ENCODE assay signal across 22 cellular contexts in the genomic region with DNA sequence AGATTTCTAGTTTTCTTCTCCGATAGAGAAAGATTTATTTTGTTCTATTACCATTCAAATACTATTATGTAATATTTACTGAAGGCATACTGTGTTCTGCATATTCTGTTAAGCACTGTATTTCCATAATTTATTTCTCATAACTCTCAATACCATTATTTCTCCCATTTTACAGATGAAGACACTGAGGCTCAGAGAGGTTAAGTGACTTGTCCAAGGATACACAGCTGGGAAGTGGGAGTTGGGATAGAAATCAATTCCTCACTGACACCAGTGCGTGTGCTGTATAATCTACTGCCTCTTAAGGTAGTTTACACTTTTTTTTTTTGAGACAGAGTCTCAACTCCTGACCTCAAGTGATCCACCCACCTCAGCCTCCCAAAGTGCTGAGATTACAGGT. TPM values are rescaled to one million over a fixed set of nuclear protein-coding genes. Genes with fewer than 3 reads are reported as not detected.
DNase-seq lines count a peak whose midpoint lies in the region; ATAC-seq, FAIRE-seq and TF ChIP-seq lines count a peak whose summit lies in the region.
"Had no signal": no experiment of that assay in that cellular context is flagged by ENCODE, and none has a peak within 500 bp of the region (broad histone marks: within the 10 kb centered on the region; RNA-seq: fewer than 3 reads in every experiment).

No MANE protein-coding gene starts in this region.

- 67% methylated on average over 2 of the region's 2 CpGs for WGBS in HepG2 (ENCODE audit: low lambda C conversion rate)
- 88% methylated on average over 2 of the region's 2 CpGs for WGBS in right lobe of liver (ENCODE audit: insufficient coverage, low coverage, low lambda C conversion rate, missing lambda C conversion rate)

- TF ChIP-seq POLR2A in HepG2 (IDR thresholded peaks at IDR 0.05; ENCODE audit: insufficient read depth in 1 of 2, low read depth in 2 of 2, low read length in 2 of 2) (no peak), right lobe of liver (IDR thresholded peaks at IDR 0.05) (no peak)

- no peaks in the 10 kb centered on the region for H3K9me3 ChIP-seq in HepG2 (ENCODE audit: low read length)
- H3K9me3 ChIP-seq in right lobe of liver, result peaks cover 0 to 6% (median 0%) of the 10 kb centered on the region in 4 donors
- H3K9me3 ChIP-seq in OCI-LY7 (ENCODE audit: low read length), result peaks cover 19% of the 10 kb centered on the region

- H3K79me2 ChIP-seq in HepG2 (ENCODE audit: insufficient read depth, low read length) (no peaks in the 10 kb centered on the region), OCI-LY7 (ENCODE audit: insufficient read depth, low read depth, low read length) (peaks cover 68% of the 10 kb centered on the region)

- CTCF ChIA-PET in HepG2 (lab: Yijun Ruan, JAX; ENCODE audit: low intra/inter-chr PET ratio, low total read pairs), result no interaction called here
- CTCF ChIA-PET in OCI-LY7 (lab: Charles Lee; ENCODE audit: unreplicated experiment), result no interaction called here

- H3K9me2 ChIP-seq in OCI-LY7 (ENCODE audit: insufficient read depth, low read length), result no peaks in the 10 kb centered on the region

- intact Hi-C loops in HepG2 (cut with micrococcal nuclease; ENCODE audit: unreplicated experiment), result no loop called here
- intact Hi-C loops in right lobe of liver (cut with DNase I), result no loop called here
- intact Hi-C loops in OCI-LY7 (cut with micrococcal nuclease; ENCODE audit: unreplicated experiment), result no loop called here

- ATAC-seq in HepG2 (no peak), right lobe of liver (no peak)
- no peak for ATAC-seq in effector memory CD8-positive, alpha-beta T cell (replicated peaks)
- ATAC-seq: GM12878, GM23338 had no signal

- no peak overlapping the region for H3K9ac ChIP-seq in HepG2 (ENCODE audit: insufficient read depth, low read depth, low read length)
- H3K9ac ChIP-seq: BLaER1 had no signal

- no peak for TF ChIP-seq RAD21 in HepG2 (CRISPR knock-in tag; IDR thresholded peaks at IDR 0.05)

- H3K4me3 Mint-ChIP-seq in effector memory CD8-positive, alpha-beta T cell, result no peak overlapping the region
- H3K4me3 Mint-ChIP-seq: CD14-positive monocyte, GM23338, HFFc6 had no signal

- no peaks in the 10 kb centered on the region for H4K20me1 ChIP-seq in HepG2 (ENCODE audit: insufficient read depth, low read length)
- no peaks in the 10 kb centered on the region for H4K20me1 ChIP-seq in OCI-LY7 (ENCODE audit: insufficient read depth, low read length)

- peaks cover 5 to 7% of the 10 kb centered on the region in 2 donors for H3K9me3 Mint-ChIP-seq in effector memory CD8-positive, alpha-beta T cell

- H3K36me3 Mint-ChIP-seq in effector memory CD8-positive, alpha-beta T cell (ENCODE audit: insufficient read depth), result peaks cover 88% of the 10 kb centered on the region

- BruUV-seq in HepG2 (replicated peaks; lab: Mats Ljungman, UMichigan), result no TSS peak
- BruUV-seq in OCI-LY7 (replicated peaks; lab: Mats Ljungman, UMichigan), result TSS peak; percentile 41

- H3K4me1 Mint-ChIP-seq in effector memory CD8-positive, alpha-beta T cell (ENCODE audit: low read depth in 2 of 2), result peaks cover 19 to 20% of the 10 kb centered on the region in 2 donors
- H3K4me1 Mint-ChIP-seq: CD14-positive monocyte had no signal

- in situ Hi-C loops in HepG2 (cut with HindIII; ENCODE audit: extremely low pct_ligation_motif_present, low pct_unique_long_range_greater_than_20kb), result no loop called here

- H3K36me3 ChIP-seq in HepG2 (replicated peaks in 1 of 2; ENCODE audit: control insufficient read depth in 1 of 2, insufficient read depth in 2 of 2, low read length in 2 of 2) (no peaks in the 10 kb centered on the region), right lobe of liver (no peaks in the 10 kb centered on the region), OCI-LY7 (ENCODE audit: insufficient read depth, low read length) (peaks cover 87% of the 10 kb centered on the region)

- H3K27ac Mint-ChIP-seq in effector memory CD8-positive, alpha-beta T cell, result peak overlapping the region; percentile 66 to 72
- H3K27ac Mint-ChIP-seq: CD14-positive monocyte, GM23338, HFFc6 had no signal

- TF ChIP-seq EP300 in HepG2 (IDR thresholded peaks at IDR 0.05; ENCODE audit: low read depth in 2 of 2, low read length in 2 of 2) (no peak), HepG2 (CRISPR knock-in tag; IDR thresholded peaks at IDR 0.05; ENCODE audit: borderline replicate concordance) (no peak)

- H2AFZ ChIP-seq in HepG2 (ENCODE audit: low read length) (no peak overlapping the region), OCI-LY7 (ENCODE audit: low read length) (no peak overlapping the region)
- H2AFZ ChIP-seq: GM23338 had no signal

- H3K27ac ChIP-seq in HepG2 (ENCODE audit: extremely low read length, insufficient read depth, low read length), result no peak overlapping the region
- no peak overlapping the region for H3K27ac ChIP-seq in right lobe of liver
- no peak overlapping the region for H3K27ac ChIP-seq in OCI-LY7 (ENCODE audit: low read depth, low read length, poor library complexity, severe bottlenecking)
- H3K27ac ChIP-seq: BLaER1 had no signal

- DNase-seq in HepG2 (ENCODE audit: low spot score) (no peak), right lobe of liver (no peak), OCI-LY7 (ENCODE audit: low spot score) (no peak), NCI-H446 (lab: John Stamatoyannopoulos, UW) (no peak), frontal cortex (ENCODE audit: low spot score in 2 of 2) (no peak), NCI-H187 (lab: John Stamatoyannopoulos, UW) (no peak)
- DNase-seq in effector memory CD8-positive, alpha-beta T cell, result no peak
- DNase-seq: 8988T; CD8-positive, alpha-beta memory T cell; COR-L47; DMS 273 treated with DMSO at 0.1 percent for 48 hours; DMS53; DND-41; EL; HFFc6 had no signal

- POLR2A ChIA-PET in HepG2 (lab: Yijun Ruan, JAX), result no interaction called here
- POLR2A ChIA-PET in OCI-LY7 (lab: Charles Lee), result no interaction called here

- H3K4me3 ChIP-seq in HepG2 (replicated peaks in 1 of 3; ENCODE audit: insufficient read depth in 1 of 3, low read depth in 2 of 3, low read length in 3 of 3) (no peak overlapping the region), right lobe of liver (no peak overlapping the region), OCI-LY7 (ENCODE audit: low read depth, low read length, poor library complexity, severe bottlenecking) (no peak overlapping the region)
- H3K4me3 ChIP-seq: BLaER1, GM12878, GM23338 had no signal

- FAIRE-seq in HepG2 (lab: Jason Lieb, UNC), result no peak
- FAIRE-seq in frontal cortex (lab: Jason Lieb, UNC), result no peak
- FAIRE-seq: GM12878, HTR-8/SVneo had no signal

- no peaks in the 10 kb centered on the region for H3K27me3 Mint-ChIP-seq in effector memory CD8-positive, alpha-beta T cell
- H3K27me3 Mint-ChIP-seq: CD8-positive, alpha-beta memory T cell had no signal

- no peak overlapping the region for H3K4me2 ChIP-seq in HepG2 (ENCODE audit: low read depth, low read length)
- no peak overlapping the region for H3K4me2 ChIP-seq in OCI-LY7 (ENCODE audit: low read length)
- H3K4me2 ChIP-seq: BLaER1, GM23338 had no signal

- no peak for TF ChIP-seq CTCF in HepG2 (CRISPR knock-in tag; IDR thresholded peaks at IDR 0.05)
- TF ChIP-seq CTCF in right lobe of liver (IDR thresholded peaks at IDR 0.05), result no peak
- no peak for TF ChIP-seq CTCF in OCI-LY7 (conservative IDR thresholded peaks at IDR 0.05; ENCODE audit: low read length)

- H3K27me3 ChIP-seq in HepG2 (ENCODE audit: control insufficient read depth in 1 of 2, insufficient read depth in 2 of 2, low read length in 2 of 2) (peaks cover 0 to 4% of the 10 kb centered on the region in 2 experiments; a peak in 3 of 5 replicates), right lobe of liver (no peaks in the 10 kb centered on the region)
- H3K27me3 ChIP-seq: BLaER1 had no signal

- H3K4me1 ChIP-seq in HepG2 (ENCODE audit: insufficient read depth, low read length) (0 out of 2 replicates have a peak, but pooled peaks cover 7% of the 10 kb centered on the region), right lobe of liver (no peaks in the 10 kb centered on the region), OCI-LY7 (ENCODE audit: insufficient read depth, low read length, poor library complexity, severe bottlenecking) (peaks cover 17% of the 10 kb centered on the region)

RNA-seq across cellular contexts. Expression of gene NLRC3, which starts 7.4 kb away (rescaled TPM):
- total RNA-seq in HepG2 (2016; rRNA removed; fragmentation: Illumina TruSeq; extraction: Trizol), result not detected in 2 replicates
- total RNA-seq in HepG2 (2016; cell fraction: cytosol; rRNA removed; fragmentation: Illumina TruSeq; extraction: Trizol; ENCODE audit: low read depth), result not detected in 2 replicates
- 0.09 TPM in 1 of 2 replicates, not detected in the other for total RNA-seq in HepG2 (2016; cell fraction: insoluble cytoplasmic fraction; rRNA removed; fragmentation: Illumina TruSeq; extraction: Trizol)
- not detected in 2 replicates for total RNA-seq in HepG2 (2016; cell fraction: membrane; rRNA removed; fragmentation: Illumina TruSeq; extraction: Trizol)
- total RNA-seq in HepG2 (2016; cell fraction: nucleus; rRNA removed; fragmentation: Illumina TruSeq; extraction: Trizol), result not detected in 2 replicates
- 0.01 TPM in 1 of 2 replicates, not detected in the other for polyA plus RNA-seq in HepG2 (2011; rRNA removed)
- not detected in 2 replicates for polyA plus RNA-seq in HepG2 (2011; cell fraction: cytosol; rRNA removed)
- 0.02 TPM in 1 of 2 replicates, not detected in the other for polyA plus RNA-seq in HepG2 (2011; cell fraction: nucleus; rRNA removed)
- polyA plus RNA-seq in HepG2 (2012), result 0.09 and 0.11 TPM in 2 replicates
- not detected in 2 replicates for polyA plus RNA-seq in HepG2 (2016; cell fraction: cytosol; fragmentation: Illumina TruSeq; extraction: Trizol; ENCODE audit: low read depth)
- not detected in 2 replicates for polyA plus RNA-seq in HepG2 (2016; cell fraction: insoluble cytoplasmic fraction; fragmentation: Illumina TruSeq; extraction: Trizol; ENCODE audit: low read depth)
- polyA plus RNA-seq in HepG2 (2016; cell fraction: membrane; fragmentation: Illumina TruSeq; extraction: Trizol; ENCODE audit: low read depth), result not detected in 2 replicates
- not detected in 2 replicates for polyA plus RNA-seq in HepG2 (2016; cell fraction: nucleus; fragmentation: Illumina TruSeq; extraction: Trizol; ENCODE audit: insufficient read depth, low read depth)
- polyA minus RNA-seq in HepG2 (2011; rRNA and poly(A)+ RNA removed; ENCODE audit: low replicate concordance), result 0.07 TPM in 1 of 2 replicates, not detected in the other
- not detected in 2 replicates for polyA minus RNA-seq in HepG2 (2011; cell fraction: cytosol; rRNA and poly(A)+ RNA removed)
- not detected in 2 replicates for polyA minus RNA-seq in HepG2 (2011; cell fraction: nucleus; rRNA and poly(A)+ RNA removed)
- total RNA-seq in right lobe of liver, result 1 to 10 TPM in 1 of 6 experiments, under 1 TPM in 5; 0.53 to 1.2 (median 0.64) TPM
- 42.7 and 50.6 TPM in 2 replicates for total RNA-seq in OCI-LY7 (2014; rRNA removed; shearing (Covaris generic))
- 59.4 and 74.0 TPM in 2 replicates for total RNA-seq in OCI-LY7 (2022)
- total RNA-seq in frontal cortex, result 0.41 TPM
- total RNA-seq: G401, HFFc6 had no signal
- polyA plus RNA-seq: AG04450 had no signal

RNA-seq across cellular contexts. Expression of gene SLX4, which starts 41.6 kb away (rescaled TPM):
- total RNA-seq in HepG2 (2016; rRNA removed; fragmentation: Illumina TruSeq; extraction: Trizol) (2.5 and 3.6 TPM in 2 replicates), right lobe of liver (1 to 10 TPM; 1.8 to 2.9 (median 2.2) TPM), OCI-LY7 (2022) (35.7 and 40.0 TPM in 2 replicates), frontal cortex (4.5 TPM)
- 0.97 and 1.0 TPM in 2 replicates for total RNA-seq in HepG2 (2016; cell fraction: cytosol; rRNA removed; fragmentation: Illumina TruSeq; extraction: Trizol; ENCODE audit: low read depth)
- 2.1 and 3.8 TPM in 2 replicates for total RNA-seq in HepG2 (2016; cell fraction: insoluble cytoplasmic fraction; rRNA removed; fragmentation: Illumina TruSeq; extraction: Trizol)
- 1.3 and 1.6 TPM in 2 replicates for total RNA-seq in HepG2 (2016; cell fraction: membrane; rRNA removed; fragmentation: Illumina TruSeq; extraction: Trizol)
- 7.6 and 7.9 TPM in 2 replicates for total RNA-seq in HepG2 (2016; cell fraction: nucleus; rRNA removed; fragmentation: Illumina TruSeq; extraction: Trizol)
- 1.1 and 1.3 TPM in 2 replicates for polyA plus RNA-seq in HepG2 (2011; rRNA removed)
- polyA plus RNA-seq in HepG2 (2011; cell fraction: cytosol; rRNA removed), result 0.40 and 0.46 TPM in 2 replicates
- 5.4 and 5.9 TPM in 2 replicates for polyA plus RNA-seq in HepG2 (2011; cell fraction: nucleus; rRNA removed)
- 0.97 and 1.2 TPM in 2 replicates for polyA plus RNA-seq in HepG2 (2012)
- polyA plus RNA-seq in HepG2 (2016; cell fraction: cytosol; fragmentation: Illumina TruSeq; extraction: Trizol; ENCODE audit: low read depth), result 0.16 and 0.18 TPM in 2 replicates
- 1.1 and 1.7 TPM in 2 replicates for polyA plus RNA-seq in HepG2 (2016; cell fraction: insoluble cytoplasmic fraction; fragmentation: Illumina TruSeq; extraction: Trizol; ENCODE audit: low read depth)
- polyA plus RNA-seq in HepG2 (2016; cell fraction: membrane; fragmentation: Illumina TruSeq; extraction: Trizol; ENCODE audit: low read depth), result 0.21 and 0.31 TPM in 2 replicates
- polyA plus RNA-seq in HepG2 (2016; cell fraction: nucleus; fragmentation: Illumina TruSeq; extraction: Trizol; ENCODE audit: insufficient read depth, low read depth), result 12.5 and 14.1 TPM in 2 replicates
- 1.5 and 3.9 TPM in 2 replicates for polyA minus RNA-seq in HepG2 (2011; rRNA and poly(A)+ RNA removed; ENCODE audit: low replicate concordance)
- polyA minus RNA-seq in HepG2 (2011; cell fraction: cytosol; rRNA and poly(A)+ RNA removed), result 0.89 and 1.1 TPM in 2 replicates
- polyA minus RNA-seq in HepG2 (2011; cell fraction: nucleus; rRNA and poly(A)+ RNA removed), result 4.4 and 5.1 TPM in 2 replicates
- total RNA-seq in OCI-LY7 (2014; rRNA removed; shearing (Covaris generic)), result 13.2 and 13.7 TPM in 2 replicates

Comparison
In these comparisons a context has a peak if more than half of its experiments do, and no peak if none do; other contexts are left out.
1. RNA of gene NLRC3, which starts 7.4 kb away (total RNA-seq): 42.7 to 74.0 TPM in OCI-LY7; 0.53 to 1.2 TPM in right lobe of liver, 0.41 TPM in frontal cortex (single experiment) and 0.09 TPM in HepG2; every median in the first group is over 10 times any median in the second.